Comparison of ENCODE assay signal across 8 cellular contexts in genomic region chr17:45123930-45124796, GRCh38. TPM values are rescaled to one million over a fixed set of nuclear protein-coding genes. Genes with fewer than 3 reads are reported as not detected.
DNase-seq lines count a peak whose midpoint lies in the region; ATAC-seq and TF ChIP-seq lines count a peak whose summit lies in the region.

No MANE protein-coding gene starts in this region.

- no peaks in the 10 kb centered on the region for H3K9me3 ChIP-seq in Loucy (ENCODE audit: insufficient read depth, low read depth, low read length)

- H3K9ac ChIP-seq in Loucy (ENCODE audit: low read depth, low read length, poor library complexity, severe bottlenecking): peak overlapping the region; percentile 65

- no peaks in the 10 kb centered on the region for H4K20me1 ChIP-seq in Loucy (ENCODE audit: insufficient read depth, low read length, poor library complexity, severe bottlenecking)

- no peaks in the 10 kb centered on the region for H3K27me3 ChIP-seq in Loucy (ENCODE audit: insufficient read depth, low read length, poor library complexity, severe bottlenecking)

- H3K4me3 ChIP-seq in Loucy (ENCODE audit: low read length, poor library complexity, severe bottlenecking) (peak overlapping the region; percentile 47), urinary bladder (ENCODE audit: low read depth, low read length) (no peak overlapping the region)

- peak overlapping the region; percentile 73 for H3K4me2 ChIP-seq in Loucy (ENCODE audit: low read depth, low read length, poor library complexity, severe bottlenecking)

- H3K4me1 ChIP-seq in Loucy (ENCODE audit: insufficient read depth, low read length, poor library complexity, severe bottlenecking) (peaks cover 18% of the 10 kb centered on the region), urinary bladder (ENCODE audit: insufficient read depth) (no peaks in the 10 kb centered on the region)

- no peaks in the 10 kb centered on the region for H3K79me2 ChIP-seq in Loucy (ENCODE audit: insufficient read depth, low read length)

- no peak for ATAC-seq in HG03354 (IDR thresholded peaks at IDR 0.05; ENCODE audit: poor library complexity, severe bottlenecking, unreplicated experiment)

- no peaks in the 10 kb centered on the region for H3K4me1 Mint-ChIP-seq in endothelial cell (ENCODE audit: unreplicated experiment)

- H3K4me3 Mint-ChIP-seq in endothelial cell (ENCODE audit: unreplicated experiment): no peak overlapping the region

- no peak overlapping the region for H3K27ac Mint-ChIP-seq in endothelial cell (ENCODE audit: unreplicated experiment)

- H3K9me3 Mint-ChIP-seq in endothelial cell (ENCODE audit: unreplicated experiment): no peaks in the 10 kb centered on the region

- no peaks in the 10 kb centered on the region for H3F3A ChIP-seq in Loucy (ENCODE audit: low read depth)

- H2AFZ ChIP-seq in Loucy (ENCODE audit: low read length): peak overlapping the region; percentile 54

- no peaks in the 10 kb centered on the region for H3K9me2 ChIP-seq in Loucy (replicated peaks; ENCODE audit: low read depth, low read length)

- peaks cover 8% of the 10 kb centered on the region for H3K27me3 Mint-ChIP-seq in endothelial cell (ENCODE audit: unreplicated experiment)

- no peaks in the 10 kb centered on the region for H3K36me3 Mint-ChIP-seq in endothelial cell (ENCODE audit: low read depth, unreplicated experiment)

- TF ChIP-seq CTCF in Loucy (conservative IDR thresholded peaks at IDR 0.05; ENCODE audit: low read length): no peak
- TF ChIP-seq CTCF in endothelial cell (IDR thresholded peaks at IDR 0.05; ENCODE audit: unreplicated experiment): no peak

- no peaks in the 10 kb centered on the region for H3K36me3 ChIP-seq in Loucy (ENCODE audit: insufficient read depth, low read length)
- no peaks in the 10 kb centered on the region for H3K36me3 ChIP-seq in urinary bladder (ENCODE audit: insufficient read depth)

- peak overlapping the region; percentile 83 for H3K27ac ChIP-seq in urinary bladder (ENCODE audit: low read depth)

- 62% methylated on average over 15 of the region's 15 CpGs for WGBS in urinary bladder

- peak; percentile 99 for DNase-seq in DMS53 (lab: John Stamatoyannopoulos, UW)
- peak; percentile 76 for DNase-seq in amniotic stem cell (lab: John Stamatoyannopoulos, UW)
- DNase-seq in kidney tubule cell (ENCODE audit: low spot score): peak; percentile 90
- DNase-seq in endothelial cell (ENCODE audit: low spot score): no peak
- no peak for DNase-seq in NCI-H510A (lab: John Stamatoyannopoulos, UW)

RNA-seq across cellular contexts. Expression of gene PLCD3, which starts 8.2 kb away (rescaled TPM):
- total RNA-seq in urinary bladder (18.1 TPM), endothelial cell (ENCODE audit: unreplicated experiment) (9.7 TPM)
- 84.1 TPM for polyA plus RNA-seq in urinary bladder

RNA-seq across cellular contexts. Expression of gene ACBD4, which starts 11.3 kb away (rescaled TPM):
- 4.5 TPM for total RNA-seq in urinary bladder
- 18.2 TPM for polyA plus RNA-seq in urinary bladder
- total RNA-seq in endothelial cell (ENCODE audit: unreplicated experiment): 9.4 TPM

RNA-seq across cellular contexts. Expression of gene HEXIM1, which starts 24.1 kb away (rescaled TPM):
- total RNA-seq in urinary bladder (19.2 TPM), endothelial cell (ENCODE audit: unreplicated experiment) (22.6 TPM)
- polyA plus RNA-seq in urinary bladder: 22.0 TPM

RNA-seq across cellular contexts. Expression of gene HEXIM2, which starts 37.5 kb away (rescaled TPM):
- total RNA-seq in urinary bladder (2.0 TPM), endothelial cell (ENCODE audit: unreplicated experiment) (13.0 TPM)
- 7.9 TPM for polyA plus RNA-seq in urinary bladder

Comparison
In these comparisons a context has a peak if more than half of its experiments do, and no peak if none do; other contexts are left out.
1. DNase-seq: peak in DMS53 (single experiment), amniotic stem cell (single experiment) and kidney tubule cell (single experiment); none in endothelial cell (single experiment) and NCI-H510A (single experiment).